In the genomic region with DNA sequence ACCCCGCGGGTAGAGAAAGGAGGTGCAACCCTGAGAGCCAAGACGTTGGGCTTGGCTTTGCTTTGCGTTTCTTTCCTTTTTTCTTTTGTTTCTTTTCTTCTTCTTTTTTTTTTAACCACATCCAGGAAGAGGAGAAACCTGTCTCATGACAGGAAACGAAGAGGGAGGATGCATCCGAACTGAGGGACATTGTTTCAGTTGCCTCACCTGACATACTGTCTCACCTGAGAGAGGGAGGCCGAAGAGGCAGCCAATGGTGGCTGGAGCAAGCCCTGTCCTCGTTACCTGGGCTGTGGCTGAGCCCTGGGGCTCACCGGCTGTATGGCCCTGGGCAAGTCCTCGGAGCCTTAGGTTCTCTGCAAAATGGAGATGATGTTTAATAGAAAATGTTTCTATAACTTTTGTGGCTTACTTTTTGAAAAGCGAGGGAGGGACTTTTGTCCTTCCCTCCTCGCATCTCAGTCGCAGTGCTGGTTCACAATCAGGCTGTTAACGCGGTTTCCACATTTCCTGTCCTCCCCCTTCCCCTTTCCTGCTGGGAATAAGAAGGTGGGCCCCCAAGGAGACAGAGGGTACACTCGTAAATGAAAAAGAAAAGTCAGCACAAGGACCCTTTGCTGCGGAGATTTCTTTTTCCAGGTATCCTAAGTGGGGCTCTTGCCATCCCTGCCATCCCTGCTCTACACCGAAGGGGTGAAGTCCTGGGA, we compare ENCODE assay signal across 8 cellular contexts. TPM values are rescaled to one million over a fixed set of nuclear protein-coding genes. Genes with fewer than 3 reads are reported as not detected.
DNase-seq lines count a peak whose midpoint lies in the region; ATAC-seq and TF ChIP-seq lines count a peak whose summit lies in the region.

No MANE protein-coding gene starts in this region.

- H3K9me3 ChIP-seq in SJCRH30 (replicated peaks) (no peaks in the 10 kb centered on the region), colonic mucosa (no peaks in the 10 kb centered on the region), aorta (ENCODE audit: control insufficient read depth, low read length) (no peaks in the 10 kb centered on the region)

- H3K36me3 ChIP-seq in SJCRH30 (0 out of 2 replicates have a peak, but pooled peaks cover 4% of the 10 kb centered on the region), colonic mucosa (no peaks in the 10 kb centered on the region), aorta (ENCODE audit: control insufficient read depth in 1 of 2, insufficient read depth in 2 of 2, low read length in 1 of 2) (no peaks in the 10 kb centered on the region)

- peak overlapping the region; percentile 79 to 94 (median 90) for H3K4me3 Mint-ChIP-seq in naive thymus-derived CD8-positive, alpha-beta T cell

- no peak for TF ChIP-seq CTCF in colonic mucosa (IDR thresholded peaks at IDR 0.05)

- peaks cover 7 to 22% (median 12%) of the 10 kb centered on the region in 4 donors for H3K4me1 Mint-ChIP-seq in naive thymus-derived CD8-positive, alpha-beta T cell

- H3K4me1 ChIP-seq in SJCRH30, result peaks cover 17% of the 10 kb centered on the region
- H3K4me1 ChIP-seq in colonic mucosa, result peaks cover 5% of the 10 kb centered on the region
- no peaks in the 10 kb centered on the region for H3K4me1 ChIP-seq in aorta (ENCODE audit: control insufficient read depth in 1 of 2, insufficient read depth in 2 of 2, low read length in 2 of 2)

- POLR2A ChIA-PET in naive thymus-derived CD8-positive, alpha-beta T cell (lab: Charles Lee), result interaction anchor here (1.3 to 1.7 kb wide), 3 partner anchors 29 to 31 kb away, joined by 3 to 8 read pairs (median 7); a partner anchor contains a TSS

- H3K27ac Mint-ChIP-seq in naive thymus-derived CD8-positive, alpha-beta T cell, result peak overlapping the region; percentile 85 to 96 (median 95)

- H3K27ac ChIP-seq in SJCRH30 (peak overlapping the region; percentile 90), colonic mucosa (peak overlapping the region; percentile 94), aorta (ENCODE audit: low read depth in 1 of 2, low read length in 2 of 2) (peak overlapping the region in 1 of 2 donors; percentile 60)

- peak overlapping the region; percentile 71 to 75 for H3K9ac ChIP-seq in colonic mucosa (ENCODE audit: low read depth in 2 of 2, low read length in 2 of 2)

- no peaks in the 10 kb centered on the region for H3K9me3 Mint-ChIP-seq in naive thymus-derived CD8-positive, alpha-beta T cell

- intact Hi-C loops in colonic mucosa (cut with DNase I) (no loop called here), aorta (cut with DNase I) (loop anchor here in 1 of 2 donors (1.0 to 10.0 kb wide), 2 partner anchors 29 to 49 kb away; a partner anchor contains a TSS)

- H3K36me3 Mint-ChIP-seq in naive thymus-derived CD8-positive, alpha-beta T cell, result no peaks in the 10 kb centered on the region

- H3K4me3 ChIP-seq in SJCRH30 (peak overlapping the region; percentile 65), colonic mucosa (peak overlapping the region; percentile 67), aorta (ENCODE audit: low read length in 2 of 2) (peak overlapping the region; percentile 40 to 69)

- H3K27me3 ChIP-seq in SJCRH30, result no peaks in the 10 kb centered on the region
- H3K27me3 ChIP-seq in colonic mucosa, result no peaks in the 10 kb centered on the region
- H3K27me3 ChIP-seq in aorta (ENCODE audit: control insufficient read depth in 1 of 2, insufficient read depth in 2 of 2, low read length in 1 of 2), result no peaks in the 10 kb centered on the region

- DNase-seq in stimulated activated CD4-positive, alpha-beta T cell treated with anti-CD3 and anti-CD28 coated beads, Interleukin-12 subunit alpha, Interleukin-12 subunit beta, amount 100 ng/mL, for 4 hours, result peak; percentile 28
- no peak for DNase-seq in stimulated activated CD4-positive, alpha-beta T cell treated with anti-CD3 and anti-CD28 coated beads, Interleukin-15, amount 100 ng/mL, for 24 hours
- DNase-seq in SJCRH30, result no peak
- no peak for DNase-seq in colonic mucosa
- peak in 5 of 10 donors; percentile 16 to 76 (median 43) for DNase-seq in naive thymus-derived CD8-positive, alpha-beta T cell
- DNase-seq in aorta, result no peak
- no peak for DNase-seq in glomerular visceral epithelial cell (ENCODE audit: extremely low spot score)

- peak; percentile 17 for ATAC-seq in HG03103 (IDR thresholded peaks at IDR 0.05; ENCODE audit: low read depth, unreplicated experiment)
- ATAC-seq in naive thymus-derived CD8-positive, alpha-beta T cell, result peak; percentile 58 to 76
- ATAC-seq in aorta (ENCODE audit: low FRiP score), result no peak

- H3K27me3 Mint-ChIP-seq in naive thymus-derived CD8-positive, alpha-beta T cell, result no peaks in the 10 kb centered on the region

- WGBS in aorta, 2 donors, result 58 to 60% methylated on average over 18 of the region's 18 CpGs

RNA-seq across cellular contexts. Expression of a gene that starts 29.4 kb away (rescaled TPM):
- 7.9 and 9.9 TPM in 2 replicates for total RNA-seq in SJCRH30 (2014; rRNA removed; shearing (Covaris generic))
- 1 to 10 TPM; 6.5 to 8.9 TPM for total RNA-seq in colonic mucosa
- total RNA-seq in naive thymus-derived CD8-positive, alpha-beta T cell, result 1 to 10 TPM; 1.1 to 1.8 TPM
- 1 to 10 TPM in 2 of 3 donors, under 1 TPM in 1; 0.32 to 2.3 (median 1.6) TPM for polyA plus RNA-seq in naive thymus-derived CD8-positive, alpha-beta T cell
- total RNA-seq in aorta, result 10 to 100 TPM; 29.1 to 65.0 TPM
- 1 to 10 TPM; 1.5 to 2.4 TPM for polyA plus RNA-seq in aorta
